31 cellular contexts compared by ENCODE assay signal in the genomic region with DNA sequence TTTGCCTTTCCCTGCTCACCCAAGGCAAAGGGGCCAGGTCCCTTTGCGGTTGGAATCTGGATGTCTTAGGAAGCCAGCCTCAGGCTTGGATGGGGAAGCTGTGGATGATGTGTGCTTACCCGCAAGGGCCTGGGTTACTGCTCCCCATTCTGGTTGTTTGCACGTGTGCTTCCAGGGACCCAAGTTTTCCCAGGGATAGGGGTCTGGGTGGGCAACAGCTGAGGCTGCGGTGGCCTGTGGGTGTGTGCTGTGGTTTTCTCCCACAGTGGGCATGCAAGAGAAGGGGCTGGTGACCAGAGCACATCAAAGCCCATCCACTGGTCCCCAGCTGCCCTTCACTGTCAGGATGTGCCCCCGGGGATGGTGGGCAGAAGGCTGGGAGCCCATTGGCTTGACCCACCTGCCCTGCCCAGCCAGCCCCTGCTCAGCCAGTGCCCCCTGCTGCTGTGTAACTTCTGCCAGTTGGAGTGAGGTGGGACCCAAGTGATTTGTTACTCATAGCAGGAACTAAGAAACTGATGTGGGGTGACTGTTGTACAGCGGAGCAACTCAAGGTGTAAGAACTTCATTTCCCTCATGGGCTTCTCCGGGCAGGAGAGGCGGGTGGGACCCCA. TPM values are rescaled to one million over a fixed set of nuclear protein-coding genes. Genes with fewer than 3 reads are reported as not detected.
A peak's percentile ranks its signal among the peaks of the same experiment; 100 is the strongest.
DNase-seq lines count a peak whose midpoint lies in the region; ATAC-seq and TF ChIP-seq lines count a peak whose summit lies in the region.
"Had no signal": no experiment of that assay in that cellular context is flagged by ENCODE, and none has a peak within 500 bp of the region (broad histone marks: within the 10 kb centered on the region; RNA-seq: fewer than 3 reads in every experiment).

No MANE protein-coding gene starts in this region.

- no peak overlapping the region for H3K18ac ChIP-seq in mesenchymal stem cell (ENCODE audit: low read depth in 1 of 2, low read length in 2 of 2)

- no peaks in the 10 kb centered on the region for H3K9me3 Mint-ChIP-seq in activated CD8-positive, alpha-beta T cell treated with anti-CD3 and anti-CD28 coated beads for 36 hours
- H3K9me3 Mint-ChIP-seq: activated CD4-positive, alpha-beta memory T cell treated with anti-CD3 and anti-CD28 coated beads for 36 hours; activated naive CD8-positive, alpha-beta T cell treated with anti-CD3 and anti-CD28 coated beads for 36 hours; dendritic cell treated with granulocyte-macrophage colony-stimulating factor and Interleukin-4, amounts not matched to agents 40 ng/mL and 50 ng/mL, for 4 days; immature natural killer cell; nephron progenitor cell had no signal

- H3K36me3 Mint-ChIP-seq in activated CD8-positive, alpha-beta T cell treated with anti-CD3 and anti-CD28 coated beads for 36 hours (ENCODE audit: low read depth), result no peaks in the 10 kb centered on the region
- H3K36me3 Mint-ChIP-seq: activated CD4-positive, alpha-beta memory T cell treated with anti-CD3 and anti-CD28 coated beads for 36 hours; activated naive CD8-positive, alpha-beta T cell treated with anti-CD3 and anti-CD28 coated beads for 36 hours; IgD-negative memory B cell; immature natural killer cell had no signal

- ATAC-seq in HG02840 (IDR thresholded peaks at IDR 0.05; ENCODE audit: low FRiP score, unreplicated experiment) (no peak), HG03342 (IDR thresholded peaks at IDR 0.05; ENCODE audit: unreplicated experiment) (no peak)
- no peak for ATAC-seq in activated CD8-positive, alpha-beta T cell treated with anti-CD3 and anti-CD28 coated beads for 36 hours
- ATAC-seq: activated CD4-positive, CD25-positive, alpha-beta regulatory T cell treated with anti-CD3 and anti-CD28 coated beads, Interleukin-2, amount 50 U/mL, for 24 hours; gastroesophageal sphincter; left lung; right cardiac atrium had no signal

- H3K27ac ChIP-seq in ascending aorta (peak overlapping the region; percentile 15 to 89), mesenchymal stem cell (ENCODE audit: low read length, poor library complexity, severe bottlenecking) (no peak overlapping the region), MM.1S (ENCODE audit: low read length) (no peak overlapping the region)
- H3K27ac ChIP-seq: left lung had no signal

- H2BK15ac ChIP-seq in mesenchymal stem cell (ENCODE audit: low read depth, poor library complexity, severe bottlenecking), result no peak overlapping the region

- H3K27ac Mint-ChIP-seq in activated CD8-positive, alpha-beta T cell treated with anti-CD3 and anti-CD28 coated beads for 36 hours, result no peak overlapping the region
- H3K27ac Mint-ChIP-seq: activated CD4-positive, alpha-beta memory T cell treated with anti-CD3 and anti-CD28 coated beads for 36 hours; activated naive CD8-positive, alpha-beta T cell treated with anti-CD3 and anti-CD28 coated beads for 36 hours; dendritic cell treated with granulocyte-macrophage colony-stimulating factor and Interleukin-4, amounts not matched to agents 40 ng/mL and 50 ng/mL, for 4 days; immature natural killer cell; nephron progenitor cell had no signal

- H2BK5ac ChIP-seq in mesenchymal stem cell (ENCODE audit: low read depth, low read length, poor library complexity, severe bottlenecking), result no peak overlapping the region

- peak overlapping the region in 1 of 2 experiments; percentile 18 for H3K23ac ChIP-seq in mesenchymal stem cell (ENCODE audit: low read length in 2 of 2)

- no peak overlapping the region for H2AK5ac ChIP-seq in mesenchymal stem cell (ENCODE audit: low read length, severe bottlenecking)

- H3K27me3 ChIP-seq in ascending aorta, result no peaks in the 10 kb centered on the region
- H3K27me3 ChIP-seq in mesenchymal stem cell (ENCODE audit: control insufficient read depth in 1 of 2, insufficient read depth in 1 of 2, low read length in 2 of 2), result no peaks in the 10 kb centered on the region
- H3K27me3 ChIP-seq in skeletal muscle satellite cell (ENCODE audit: control insufficient read depth, insufficient read depth, low read length), result no peaks in the 10 kb centered on the region
- H3K27me3 ChIP-seq in MM.1S (replicated peaks; ENCODE audit: insufficient read depth, low read length), result peaks cover 10% of the 10 kb centered on the region; the same call in 1 of the 2 replicates
- H3K27me3 ChIP-seq: gastroesophageal sphincter had no signal

- H3K36me3 ChIP-seq in ascending aorta (no peaks in the 10 kb centered on the region), mesenchymal stem cell (ENCODE audit: control insufficient read depth in 1 of 2, insufficient read depth in 2 of 2, low read depth in 1 of 2, low read length in 2 of 2) (no peaks in the 10 kb centered on the region), skeletal muscle satellite cell (ENCODE audit: insufficient read depth, low read length) (no peaks in the 10 kb centered on the region), MM.1S (replicated peaks; ENCODE audit: insufficient read depth, low read length) (no peaks in the 10 kb centered on the region)
- H3K36me3 ChIP-seq: gastroesophageal sphincter, left lung had no signal

- H2BK12ac ChIP-seq in mesenchymal stem cell (ENCODE audit: low read length in 2 of 2), result no peak overlapping the region

- H3K4me1 ChIP-seq in ascending aorta, result peaks cover 20 to 54% of the 10 kb centered on the region in 2 donors
- H3K4me1 ChIP-seq in mesenchymal stem cell (ENCODE audit: control insufficient read depth, insufficient read depth, low read depth, low read length), result peaks cover 43% of the 10 kb centered on the region
- peaks cover 83% of the 10 kb centered on the region for H3K4me1 ChIP-seq in skeletal muscle satellite cell (ENCODE audit: control insufficient read depth, insufficient read depth, low read length)
- H3K4me1 ChIP-seq in MM.1S (ENCODE audit: low read length), result no peaks in the 10 kb centered on the region

- CTCF ChIA-PET in activated CD8-positive, alpha-beta T cell treated with anti-CD3 and anti-CD28 coated beads for 36 hours (lab: Charles Lee), result interaction anchor here (2.8 kb wide), 1 partner anchor 21 kb away, joined by 11 read pairs; no protein-coding TSS in a partner anchor

- no peaks in the 10 kb centered on the region for H3K27me3 Mint-ChIP-seq in activated CD8-positive, alpha-beta T cell treated with anti-CD3 and anti-CD28 coated beads for 36 hours
- H3K27me3 Mint-ChIP-seq: activated CD4-positive, alpha-beta memory T cell treated with anti-CD3 and anti-CD28 coated beads for 36 hours; activated naive CD8-positive, alpha-beta T cell treated with anti-CD3 and anti-CD28 coated beads for 36 hours; IgD-negative memory B cell had no signal

- H3K4me3 ChIP-seq in ascending aorta, result no peak overlapping the region
- H3K4me3 ChIP-seq in mesenchymal stem cell (ENCODE audit: insufficient read depth in 1 of 2, low read depth in 1 of 2, low read length in 2 of 2), result peak overlapping the region in 1 of 2 experiments; percentile 41
- H3K4me3 ChIP-seq in skeletal muscle satellite cell (ENCODE audit: low read length), result no peak overlapping the region
- H3K4me3 ChIP-seq in MM.1S (ENCODE audit: low read length), result no peak overlapping the region
- H3K4me3 ChIP-seq: gastroesophageal sphincter, left lung had no signal

- no peak overlapping the region for H3K4me3 Mint-ChIP-seq in activated CD8-positive, alpha-beta T cell treated with anti-CD3 and anti-CD28 coated beads for 36 hours
- H3K4me3 Mint-ChIP-seq: activated CD4-positive, alpha-beta memory T cell treated with anti-CD3 and anti-CD28 coated beads for 36 hours; activated naive CD8-positive, alpha-beta T cell treated with anti-CD3 and anti-CD28 coated beads for 36 hours; dendritic cell treated with granulocyte-macrophage colony-stimulating factor and Interleukin-4, amounts not matched to agents 40 ng/mL and 50 ng/mL, for 4 days had no signal

- H3K14ac ChIP-seq in mesenchymal stem cell (ENCODE audit: low read length in 2 of 2), result no peak overlapping the region

- no peak overlapping the region for H4K91ac ChIP-seq in mesenchymal stem cell (ENCODE audit: low read length)

- H2BK120ac ChIP-seq in mesenchymal stem cell (ENCODE audit: low read depth, low read length), result peak overlapping the region; percentile 4

- no peak overlapping the region for H2AFZ ChIP-seq in mesenchymal stem cell (ENCODE audit: low read depth, low read length)
- H2AFZ ChIP-seq in MM.1S (ENCODE audit: low read length), result no peak overlapping the region

- 95% methylated on average over 8 of the region's 8 CpGs for WGBS in mesenchymal stem cell

- H3K4me1 Mint-ChIP-seq in activated CD8-positive, alpha-beta T cell treated with anti-CD3 and anti-CD28 coated beads for 36 hours (ENCODE audit: low read depth), result peaks cover 36% of the 10 kb centered on the region

- no peaks in the 10 kb centered on the region for H3K9me2 ChIP-seq in MM.1S (replicated peaks; ENCODE audit: insufficient read depth, low read length)

- POLR2A ChIA-PET in activated CD8-positive, alpha-beta T cell treated with anti-CD3 and anti-CD28 coated beads for 36 hours (lab: Charles Lee), result no interaction called here

- TF ChIP-seq CTCF in GM20000 (IDR thresholded peaks at IDR 0.05; ENCODE audit: extremely low read depth, missing control alignments) (no peak), ascending aorta (IDR thresholded peaks at IDR 0.05) (no peak), MM.1S (IDR thresholded peaks at IDR 0.05; ENCODE audit: low read length) (no peak)
- no peak for TF ChIP-seq CTCF in activated CD8-positive, alpha-beta T cell treated with anti-CD3 and anti-CD28 coated beads for 36 hours (IDR thresholded peaks at IDR 0.05)

- no peaks in the 10 kb centered on the region for H3K79me2 ChIP-seq in MM.1S (ENCODE audit: low read length)

- intact Hi-C loops in ascending aorta (cut with DNase I), result loop anchor here (10.0 kb wide), 2 partner anchors 755 to 835 kb away; a partner anchor contains a TSS
- intact Hi-C loops in activated CD8-positive, alpha-beta T cell treated with anti-CD3 and anti-CD28 coated beads for 36 hours (cut with micrococcal nuclease), result no loop called here

- no peak overlapping the region for H3K4ac ChIP-seq in mesenchymal stem cell (ENCODE audit: low read depth in 1 of 2, low read length in 2 of 2)

- H3K79me1 ChIP-seq in mesenchymal stem cell (replicated peaks; ENCODE audit: low read length, poor library complexity, severe bottlenecking), result peaks cover 39% of the 10 kb centered on the region

- H3K9me3 ChIP-seq in ascending aorta, result no peaks in the 10 kb centered on the region
- no peaks in the 10 kb centered on the region for H3K9me3 ChIP-seq in mesenchymal stem cell (ENCODE audit: control insufficient read depth, low read length)
- H3K9me3 ChIP-seq in skeletal muscle satellite cell (replicated peaks; ENCODE audit: low read length), result no peaks in the 10 kb centered on the region
- no peaks in the 10 kb centered on the region for H3K9me3 ChIP-seq in MM.1S (replicated peaks; ENCODE audit: insufficient read depth, low read length)
- H3K9me3 ChIP-seq: gastroesophageal sphincter, left lung had no signal

- no peaks in the 10 kb centered on the region for H3F3A ChIP-seq in MM.1S (ENCODE audit: insufficient read depth, low read length)

- peak overlapping the region; percentile 18 for H3K9ac ChIP-seq in mesenchymal stem cell (ENCODE audit: low read length)
- H3K9ac ChIP-seq in skeletal muscle satellite cell (ENCODE audit: low read depth, low read length), result no peak overlapping the region
- H3K9ac ChIP-seq in MM.1S (ENCODE audit: low read length), result no peak overlapping the region

- no peaks in the 10 kb centered on the region for H4K20me1 ChIP-seq in MM.1S (ENCODE audit: insufficient read depth, low read length)

- DNase-seq in GM20000 (ENCODE audit: low spot score) (peak; percentile 4), ascending aorta (ENCODE audit: low spot score in 2 of 2) (peak in 1 of 2 donors; percentile 37), mesenchymal stem cell (no peak), MM.1S (no peak)
- no peak for DNase-seq in activated CD8-positive, alpha-beta T cell treated with anti-CD3 and anti-CD28 coated beads for 36 hours
- DNase-seq: activated CD4-positive, alpha-beta memory T cell treated with anti-CD3 and anti-CD28 coated beads for 36 hours; activated effector memory CD4-positive, alpha-beta T cell treated with anti-CD3 and anti-CD28 coated beads, Interleukin-2, amount 50 U/mL, for 16 hours; activated naive CD8-positive, alpha-beta T cell treated with anti-CD3 and anti-CD28 coated beads for 36 hours; C1 segment of cervical spinal cord; Calu3; central memory CD4-positive, alpha-beta T cell; GF-D8; hypothalamus; immature natural killer cell; left lung; NCI-H1930; NCI-H526; nephron progenitor cell; stimulated activated CD4-positive, alpha-beta T cell treated with anti-CD3 and anti-CD28 coated beads, Interleukin-2, amount 100 ng/mL, for 48 hours had no signal

- no peak overlapping the region for H4K8ac ChIP-seq in mesenchymal stem cell (ENCODE audit: low read length)

- no peak overlapping the region for H3K4me2 ChIP-seq in mesenchymal stem cell (ENCODE audit: low read length, poor library complexity, severe bottlenecking)
- peak overlapping the region; percentile 90 for H3K4me2 ChIP-seq in skeletal muscle satellite cell (ENCODE audit: low read length)
- H3K4me2 ChIP-seq in MM.1S (ENCODE audit: low read depth, low read length), result no peak overlapping the region

RNA-seq across cellular contexts. Expression of a gene that starts 3.3 kb away (rescaled TPM):
- total RNA-seq in ascending aorta, result 7.9 TPM
- polyA plus RNA-seq in mesenchymal stem cell (2013, experiment 1 of 2), result 26.0 TPM
- 25.0 TPM for polyA plus RNA-seq in mesenchymal stem cell (2013, experiment 2 of 2)
- total RNA-seq in skeletal muscle satellite cell (2012; rRNA removed), result 21.2 and 21.5 TPM in 2 replicates
- 1 to 10 TPM; 1.6 to 2.2 TPM for total RNA-seq in activated CD8-positive, alpha-beta T cell treated with anti-CD3 and anti-CD28 coated beads for 36 hours

RNA-seq across cellular contexts. Expression of a gene that starts 32.6 kb away (rescaled TPM):
- not detected for total RNA-seq in ascending aorta
- polyA plus RNA-seq in mesenchymal stem cell (2013, experiment 1 of 2), result 0.19 TPM
- not detected for polyA plus RNA-seq in mesenchymal stem cell (2013, experiment 2 of 2)
- total RNA-seq in skeletal muscle satellite cell (2012; rRNA removed), result not detected in 2 replicates
- total RNA-seq in activated CD8-positive, alpha-beta T cell treated with anti-CD3 and anti-CD28 coated beads for 36 hours, result not detected
- total RNA-seq: activated CD4-positive, alpha-beta memory T cell treated with anti-CD3 and anti-CD28 coated beads for 36 hours; activated naive CD8-positive, alpha-beta T cell treated with anti-CD3 and anti-CD28 coated beads for 36 hours; gastroesophageal sphincter; left lung; right cardiac atrium had no signal
- polyA plus RNA-seq: AG04450, fibroblast of lung, IgD-negative memory B cell, immature natural killer cell, right cardiac atrium had no signal

RNA-seq across cellular contexts. Expression of a gene that starts 35.9 kb away (rescaled TPM):
- not detected for total RNA-seq in ascending aorta
- polyA plus RNA-seq in mesenchymal stem cell (2013, experiment 1 of 2), result not detected
- polyA plus RNA-seq in mesenchymal stem cell (2013, experiment 2 of 2), result not detected
- total RNA-seq in skeletal muscle satellite cell (2012; rRNA removed), result not detected in 2 replicates
- total RNA-seq in activated CD8-positive, alpha-beta T cell treated with anti-CD3 and anti-CD28 coated beads for 36 hours, result not detected
- total RNA-seq: activated CD4-positive, alpha-beta memory T cell treated with anti-CD3 and anti-CD28 coated beads for 36 hours; activated naive CD8-positive, alpha-beta T cell treated with anti-CD3 and anti-CD28 coated beads for 36 hours; astrocyte; fibroblast of lung; right cardiac atrium; ureter had no signal
- polyA plus RNA-seq: AG04450, fibroblast of lung, IgD-negative memory B cell, immature natural killer cell, right cardiac atrium had no signal

RNA-seq across cellular contexts. Expression of a gene that starts 58.0 kb away (rescaled TPM):
- total RNA-seq in ascending aorta, result 46.4 TPM
- 0.04 TPM for polyA plus RNA-seq in mesenchymal stem cell (2013, experiment 1 of 2)
- polyA plus RNA-seq in mesenchymal stem cell (2013, experiment 2 of 2), result 0.03 TPM
- under 0.01 and 0.25 TPM in 2 replicates for total RNA-seq in skeletal muscle satellite cell (2012; rRNA removed)
- under 1 TPM; 0.09 to 0.14 TPM for total RNA-seq in activated CD8-positive, alpha-beta T cell treated with anti-CD3 and anti-CD28 coated beads for 36 hours
- polyA plus RNA-seq: AG04450, IgD-negative memory B cell had no signal

Comparison
In these comparisons a context has a peak if more than half of its experiments do, and no peak if none do; other contexts are left out.
1. H3K27ac ChIP-seq: peak in ascending aorta (2 of 2); none in mesenchymal stem cell (single experiment) and MM.1S (single experiment).